ENCODE assay signal across 24 cellular contexts in the genomic region with DNA sequence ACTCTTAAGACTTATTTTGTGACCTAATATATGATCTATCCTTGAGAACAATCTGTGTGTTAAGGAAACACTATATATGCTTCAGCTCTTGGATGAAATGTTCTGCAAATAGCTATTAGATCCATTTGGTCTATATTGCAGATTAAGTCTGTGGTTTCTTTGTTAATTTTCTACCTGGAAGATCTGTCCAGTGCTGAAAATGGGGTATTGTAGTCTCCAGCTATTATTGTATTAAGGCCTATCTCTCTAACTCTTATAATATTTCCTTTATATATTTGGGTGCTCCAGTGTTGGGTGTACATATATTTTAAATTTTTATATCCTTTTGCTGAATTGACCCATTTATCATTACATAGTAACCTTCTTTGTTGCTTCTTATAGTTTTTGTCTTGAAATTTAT.
"Had no signal": no experiment of that assay in that cellular context is flagged by ENCODE, and none has a peak within 500 bp of the region (broad histone marks: within the 10 kb centered on the region; RNA-seq: fewer than 3 reads in every experiment).

No MANE protein-coding gene starts in this region.

- DNase-seq: heart right ventricle; islet precursor cell; left cardiac atrium; left lung; lower lobe of right lung; mammary epithelial cell; mesenchymal stem cell; naive B cell; ovary; retina; right cardiac atrium; stimulated activated CD4-positive, alpha-beta T cell treated with anti-CD3 and anti-CD28 coated beads, Interleukin-12 subunit alpha, Interleukin-12 subunit beta, amount 100 ng/mL, for 4 hours; stimulated activated CD4-positive, alpha-beta T cell treated with anti-CD3 and anti-CD28 coated beads, Interleukin-15, amount 100 ng/mL, for 24 hours; stimulated activated CD4-positive, alpha-beta T cell treated with anti-CD3 and anti-CD28 coated beads, Interleukin-4, amount 100 ng/mL, for 24 hours; stimulated activated naive CD4-positive, alpha-beta T cell treated with Interleukin-2 at 50 U/mL for 16 hours; stimulated activated naive CD8-positive, alpha-beta T cell treated with anti-CD3 and anti-CD28 coated beads, Interleukin-15, amount 100 ng/mL, for 72 hours; substantia nigra had no signal

- H3K4me3 ChIP-seq: heart right ventricle, hepatocyte, left lung, lower lobe of right lung, ovary, skin epidermis, tibial nerve, vagina had no signal

- ATAC-seq: heart right ventricle; left cardiac atrium; left lung; lower lobe of right lung; natural killer cell treated with Interleukin-12 subunit alpha and Interleukin-12 subunit beta and Interleukin-15 and Interleukin-18, amount 100 ng/mL, for 72 hours; right cardiac atrium; sciatic nerve; stimulated activated memory B cell treated with anti-CD40 and anti-IgM and Interleukin-4, amounts not matched to agents 10 μg/mL and 1 μg/mL and 100 μg/mL, for 72 hours; stimulated activated naive CD8-positive, alpha-beta T cell treated with anti-CD3 and anti-CD28 coated beads, Interleukin-15, amount 100 ng/mL, for 72 hours had no signal

- H3K36me3 ChIP-seq: heart right ventricle, left lung, lower lobe of right lung, ovary, tibial nerve, vagina had no signal

- H3K27me3 ChIP-seq: heart right ventricle, hepatocyte, left lung, ovary, tibial nerve, vagina had no signal

- H3K27ac ChIP-seq: heart right ventricle, hepatocyte, left lung, lower lobe of right lung, ovary, skin epidermis, tibial nerve, vagina had no signal

- H3K9me3 ChIP-seq: lower lobe of right lung, ovary, tibial nerve, vagina had no signal

- H3K4me1 ChIP-seq: left lung, lower lobe of right lung had no signal
